Comparison of ENCODE assay signal across 8 cellular contexts in the genomic region with DNA sequence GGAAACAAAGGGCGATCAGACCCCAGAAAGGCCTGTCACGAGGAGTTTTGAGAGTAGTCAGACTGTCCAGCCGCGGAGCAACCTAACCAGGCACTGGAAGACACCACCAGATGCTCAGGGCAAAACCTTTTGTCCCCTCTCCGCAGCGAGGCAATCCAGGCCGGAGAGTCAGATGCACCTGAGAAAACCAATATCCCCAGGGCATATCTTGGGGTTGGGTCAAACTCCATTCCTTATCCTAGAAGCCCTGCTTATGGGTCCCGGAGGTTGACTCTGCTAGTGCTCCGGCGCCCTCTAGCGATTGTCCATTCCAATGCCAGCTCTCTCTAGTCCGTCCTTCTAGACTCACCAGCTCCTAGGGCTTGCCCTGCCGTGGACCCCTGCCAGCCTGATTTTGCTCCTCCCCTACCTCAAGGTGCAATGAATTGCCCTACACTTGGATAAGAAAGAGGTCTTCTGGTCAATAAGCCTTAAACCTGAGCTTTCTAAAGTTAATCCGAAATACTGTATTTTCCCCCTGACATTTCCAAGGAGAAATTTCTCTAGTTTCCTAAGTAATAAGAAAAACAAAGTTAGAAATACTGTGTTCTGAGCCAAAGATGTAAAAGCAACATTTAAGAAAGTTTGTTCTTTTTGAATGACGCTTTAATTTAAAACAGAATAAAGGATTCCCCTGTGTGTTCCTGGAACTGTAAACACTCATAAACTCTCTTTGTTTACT. TPM values are rescaled to one million over a fixed set of nuclear protein-coding genes. Genes with fewer than 3 reads are reported as not detected.
DNase-seq lines count a peak whose midpoint lies in the region; ATAC-seq and TF ChIP-seq lines count a peak whose summit lies in the region.

No MANE protein-coding gene starts in this region.

- H3K27me3 Mint-ChIP-seq in naive B cell, result peaks cover 35 to 47% (median 44%) of the 10 kb centered on the region in 3 donors

- TF ChIP-seq POLR2A in esophagus muscularis mucosa (IDR thresholded peaks at IDR 0.05; ENCODE audit: low read depth) (no peak), stomach (IDR thresholded peaks at IDR 0.05) (no peak)

- H3K27ac Mint-ChIP-seq in naive B cell, result no peak overlapping the region

- H3K4me1 ChIP-seq in esophagus muscularis mucosa (peaks cover 6 to 15% (median 9%) of the 10 kb centered on the region in 4 donors), stomach (peaks cover 0 to 26% (median 13%) of the 10 kb centered on the region in 4 donors)

- TF ChIP-seq CTCF in GM20000 (IDR thresholded peaks at IDR 0.05; ENCODE audit: extremely low read depth, missing control alignments), result peak; percentile 87
- TF ChIP-seq CTCF in esophagus muscularis mucosa (IDR thresholded peaks at IDR 0.05), result peak; percentile 49 to 75 (median 54)
- peak in 5 of 7 experiments; percentile 46 to 72 (median 57) for TF ChIP-seq CTCF in stomach (IDR thresholded peaks at IDR 0.05)

- no peak for ATAC-seq in naive B cell (ENCODE audit: low read depth in 2 of 2)

- intact Hi-C loops in esophagus muscularis mucosa (cut with DNase I) (loop anchor here (5.0 kb wide), 1 partner anchor 232 kb away; no protein-coding TSS in a partner anchor), stomach (cut with DNase I; ENCODE audit: low total_unique reads) (no loop called here)

- H3K9me3 ChIP-seq in esophagus muscularis mucosa (no peaks in the 10 kb centered on the region), stomach (no peaks in the 10 kb centered on the region)

- no peak overlapping the region for H3K4me3 Mint-ChIP-seq in naive B cell

- peaks cover 2 to 6% (median 3%) of the 10 kb centered on the region in 3 donors for H3K4me1 Mint-ChIP-seq in naive B cell

- TF ChIP-seq EP300 in esophagus muscularis mucosa (IDR thresholded peaks at IDR 0.05) (no peak), stomach (IDR thresholded peaks at IDR 0.05) (no peak)

- peaks cover 0 to 3% (median 0%) of the 10 kb centered on the region in 7 donors for H3K9me3 Mint-ChIP-seq in naive B cell

- H3K27ac ChIP-seq in esophagus muscularis mucosa (replicated peaks in 1 of 4) (no peak overlapping the region), stomach (no peak overlapping the region)

- H3K27me3 ChIP-seq in esophagus muscularis mucosa, result peaks cover 0 to 34% (median 5%) of the 10 kb centered on the region in 4 donors
- peaks cover 0 to 37% (median 9%) of the 10 kb centered on the region in 3 donors for H3K27me3 ChIP-seq in stomach

- WGBS in esophagus muscularis mucosa, result 4% methylated on average over 8 of the region's 15 CpGs
- WGBS in stomach, 5 donors, result 23 to 25% (median 24%) methylated on average over 15 of the region's 15 CpGs

- peak; percentile 83 for DNase-seq in COLO668 (lab: John Stamatoyannopoulos, UW; ENCODE audit: unreplicated experiment)
- peak; percentile 84 for DNase-seq in GM20000 (ENCODE audit: low spot score)
- DNase-seq in HUDEP-2 (lab: John Stamatoyannopoulos, UW; ENCODE audit: unreplicated experiment in 76 of 76), result peak in 71 of 76 experiments; percentile 7 to 81 (median 56)
- peak; percentile 45 to 76 for DNase-seq in NOMO-1 (lab: John Stamatoyannopoulos, UW; ENCODE audit: unreplicated experiment in 2 of 2)
- DNase-seq in activated CD8-positive, alpha-beta memory T cell treated with anti-CD3 and anti-CD28 coated beads, Interleukin-2, amount 50 U/mL, for 4 hours, result peak; percentile 24
- DNase-seq in esophagus muscularis mucosa (ENCODE audit: extremely low spot score), result no peak
- DNase-seq in naive B cell, result peak; percentile 11
- DNase-seq in stomach, result peak; percentile 88

- H3K36me3 ChIP-seq in esophagus muscularis mucosa (no peaks in the 10 kb centered on the region), stomach (no peaks in the 10 kb centered on the region)

- H3K4me3 ChIP-seq in esophagus muscularis mucosa, result no peak overlapping the region
- no peak overlapping the region for H3K4me3 ChIP-seq in stomach

- peaks cover 5 to 6% of the 10 kb centered on the region in 2 donors for H3K36me3 Mint-ChIP-seq in naive B cell

RNA-seq across cellular contexts. Expression of a gene that starts 5.5 kb away (rescaled TPM):
- total RNA-seq in esophagus muscularis mucosa (under 1 TPM in 2 of 4 donors, not detected in 2; 0.17 to 0.52 TPM), stomach (1 to 10 TPM; 1.6 to 8.9 (median 3.5) TPM)
- polyA plus RNA-seq in naive B cell (ENCODE audit: low read depth in 6 of 6) (not detected), stomach (under 1 TPM; 0.15 to 0.30 (median 0.25) TPM)
